ENCODE assay signal across 1 cellular context in the genomic region with DNA sequence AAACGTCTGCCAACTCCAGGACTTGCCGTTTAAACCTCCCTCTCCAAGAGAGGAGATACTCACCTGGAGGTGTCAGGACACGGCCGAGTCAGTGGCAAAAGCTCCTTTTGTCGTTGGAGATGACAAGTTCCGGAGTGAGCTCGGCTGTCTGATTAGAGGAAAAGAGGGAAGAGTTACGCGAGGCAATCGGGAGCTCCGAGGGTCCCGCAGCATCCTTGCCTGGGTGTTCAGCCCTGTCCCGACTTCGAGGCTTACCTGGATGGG.
TF ChIP-seq lines count a peak whose summit lies in the region.

No MANE protein-coding gene starts in this region.

TF ChIP-seq in PFSK-1, 5 proteins besides CTCF, POLR2A, EP300 and RAD21 (continued from another document):
- TF ChIP-seq, protein P1, sequence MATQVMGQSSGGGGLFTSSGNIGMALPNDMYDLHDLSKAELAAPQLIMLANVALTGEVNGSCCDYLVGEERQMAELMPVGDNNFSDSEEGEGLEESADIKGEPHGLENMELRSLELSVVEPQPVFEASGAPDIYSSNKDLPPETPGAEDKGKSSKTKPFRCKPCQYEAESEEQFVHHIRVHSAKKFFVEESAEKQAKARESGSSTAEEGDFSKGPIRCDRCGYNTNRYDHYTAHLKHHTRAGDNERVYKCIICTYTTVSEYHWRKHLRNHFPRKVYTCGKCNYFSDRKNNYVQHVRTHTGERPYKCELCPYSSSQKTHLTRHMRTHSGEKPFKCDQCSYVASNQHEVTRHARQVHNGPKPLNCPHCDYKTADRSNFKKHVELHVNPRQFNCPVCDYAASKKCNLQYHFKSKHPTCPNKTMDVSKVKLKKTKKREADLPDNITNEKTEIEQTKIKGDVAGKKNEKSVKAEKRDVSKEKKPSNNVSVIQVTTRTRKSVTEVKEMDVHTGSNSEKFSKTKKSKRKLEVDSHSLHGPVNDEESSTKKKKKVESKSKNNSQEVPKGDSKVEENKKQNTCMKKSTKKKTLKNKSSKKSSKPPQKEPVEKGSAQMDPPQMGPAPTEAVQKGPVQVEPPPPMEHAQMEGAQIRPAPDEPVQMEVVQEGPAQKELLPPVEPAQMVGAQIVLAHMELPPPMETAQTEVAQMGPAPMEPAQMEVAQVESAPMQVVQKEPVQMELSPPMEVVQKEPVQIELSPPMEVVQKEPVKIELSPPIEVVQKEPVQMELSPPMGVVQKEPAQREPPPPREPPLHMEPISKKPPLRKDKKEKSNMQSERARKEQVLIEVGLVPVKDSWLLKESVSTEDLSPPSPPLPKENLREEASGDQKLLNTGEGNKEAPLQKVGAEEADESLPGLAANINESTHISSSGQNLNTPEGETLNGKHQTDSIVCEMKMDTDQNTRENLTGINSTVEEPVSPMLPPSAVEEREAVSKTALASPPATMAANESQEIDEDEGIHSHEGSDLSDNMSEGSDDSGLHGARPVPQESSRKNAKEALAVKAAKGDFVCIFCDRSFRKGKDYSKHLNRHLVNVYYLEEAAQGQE (IDR thresholded peaks at IDR 0.05; ENCODE audit: insufficient read depth in 1 of 2, low read depth in 2 of 2, low read length in 2 of 2), result no peak
- peak; percentile 73; the same call in 1 of the 2 replicates for TF ChIP-seq SIN3A (IDR thresholded peaks at IDR 0.05; ENCODE audit: borderline replicate concordance, insufficient read depth, low read length)
